In the genomic region with DNA sequence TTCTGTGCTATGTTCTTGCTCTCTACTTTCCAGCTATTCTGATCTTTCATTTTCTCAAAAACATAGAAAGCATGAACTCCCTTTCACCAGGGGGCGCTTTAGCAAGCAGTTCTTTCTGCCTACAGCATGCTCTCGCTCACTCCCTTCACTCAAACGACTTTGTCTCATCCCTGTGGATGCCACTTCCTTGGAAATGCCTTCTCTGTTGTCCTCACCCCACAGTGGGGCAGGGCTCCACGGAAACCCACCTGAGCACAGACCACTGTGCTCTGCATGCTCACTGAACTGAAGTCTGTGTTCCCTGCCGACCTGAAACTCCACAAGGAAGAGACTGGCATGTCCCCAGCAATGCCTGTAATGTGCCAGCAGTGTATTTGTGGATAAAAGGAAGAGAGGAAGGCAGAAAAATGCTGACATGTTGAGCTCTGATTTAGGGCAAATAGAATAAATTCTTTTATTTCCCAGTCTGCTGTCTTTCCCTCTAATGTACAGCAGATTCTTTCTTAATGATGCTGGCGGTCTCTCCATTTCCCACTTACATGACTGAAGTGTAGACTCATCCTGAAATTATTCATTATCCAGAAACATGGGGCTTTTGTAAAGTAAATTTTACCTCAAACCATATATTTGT, we compare ENCODE assay signal across 9 cellular contexts. TPM values are rescaled to one million over a fixed set of nuclear protein-coding genes. Genes with fewer than 3 reads are reported as not detected.
DNase-seq lines count a peak whose midpoint lies in the region; ATAC-seq and TF ChIP-seq lines count a peak whose summit lies in the region.
"Had no signal": no experiment of that assay in that cellular context is flagged by ENCODE, and none has a peak within 500 bp of the region (broad histone marks: within the 10 kb centered on the region; RNA-seq: fewer than 3 reads in every experiment).

No MANE protein-coding gene starts in this region.

- no peak overlapping the region for H3K4me2 ChIP-seq in neural cell (ENCODE audit: low read length)

- no peaks in the 10 kb centered on the region for H3K9me3 ChIP-seq in neural cell (ENCODE audit: low read length)

- TF ChIP-seq RAD21 in neural cell (conservative IDR thresholded peaks at IDR 0.05), result peak; percentile 26

- H4K20me1 ChIP-seq in neural cell (ENCODE audit: insufficient read depth), result no peaks in the 10 kb centered on the region

- TF ChIP-seq EP300 in neural cell (conservative IDR thresholded peaks at IDR 0.05; ENCODE audit: poor library complexity, severe bottlenecking), result no peak

- in situ Hi-C loops in SK-MEL-5 (cut with HindIII; ENCODE audit: low pct_unique_long_range_greater_than_20kb, low sequenced_read_pairs), result no loop called here

- H3K9ac ChIP-seq in neural cell (ENCODE audit: low read length), result no peak overlapping the region

- H3K9me2 ChIP-seq in neural cell (ENCODE audit: insufficient read depth, low read length), result no peaks in the 10 kb centered on the region

- H3K79me2 ChIP-seq in neural cell (replicated peaks; ENCODE audit: insufficient read depth, low read length), result no peaks in the 10 kb centered on the region

- H3K4me3 ChIP-seq in HL-60 (replicated peaks; ENCODE audit: insufficient read depth, low read length) (no peak overlapping the region), epithelial cell of esophagus (ENCODE audit: low read length) (no peak overlapping the region), neural cell (ENCODE audit: low read length) (no peak overlapping the region)

- H3K27me3 ChIP-seq in HL-60 (ENCODE audit: insufficient read depth, poor library complexity, severe bottlenecking) (peaks cover 7% of the 10 kb centered on the region), neural cell (ENCODE audit: insufficient read depth, low read depth, low read length) (peaks cover 17% of the 10 kb centered on the region)

- TF ChIP-seq CTCF in HL-60 (IDR thresholded peaks at IDR 0.05; ENCODE audit: insufficient read depth, low read length) (peak; percentile 67), epithelial cell of esophagus (IDR thresholded peaks at IDR 0.05; ENCODE audit: insufficient read depth, low read depth, low read length, missing control alignments) (peak; percentile 63), neural cell (IDR thresholded peaks at IDR 0.05; ENCODE audit: poor library complexity, severe bottlenecking) (peak; percentile 57)

- H3K36me3 ChIP-seq in neural cell (ENCODE audit: insufficient read depth, low read length), result no peaks in the 10 kb centered on the region

- ATAC-seq in GM19351 (IDR thresholded peaks at IDR 0.05; ENCODE audit: unreplicated experiment), result no peak
- no peak for ATAC-seq in HG02571 (IDR thresholded peaks at IDR 0.05; ENCODE audit: unreplicated experiment)

- DNase-seq in DMS53 (lab: John Stamatoyannopoulos, UW) (peak; percentile 78), HL-60 (ENCODE audit: low read depth in 1 of 2, low spot score in 1 of 2) (peak in 1 of 2 experiments; percentile 62), SK-MEL-5 (ENCODE audit: low read depth, low spot score) (peak; percentile 77), epithelial cell of esophagus (ENCODE audit: low read depth) (peak; percentile 59)
- no peak for DNase-seq in stimulated activated CD4-positive, alpha-beta T cell treated with anti-CD3 and anti-CD28 coated beads, Interleukin-4, amount 100 ng/mL, for 4 hours

- no peak overlapping the region for H3K27ac ChIP-seq in HL-60 (replicated peaks)
- H3K27ac ChIP-seq in neural cell (ENCODE audit: low read length), result no peak overlapping the region

- H3F3A ChIP-seq in neural cell (ENCODE audit: insufficient read depth, low read length, poor library complexity, severe bottlenecking), result no peaks in the 10 kb centered on the region

- H2AFZ ChIP-seq in neural cell (ENCODE audit: low read depth, low read length), result no peak overlapping the region

TF ChIP-seq in neural cell, 6 proteins besides CTCF, POLR2A, EP300 and RAD21:
- TF ChIP-seq POLR2AphosphoS5 (IDR thresholded peaks at IDR 0.05) (no peak), TAF1 (IDR thresholded peaks at IDR 0.05; ENCODE audit: low read depth) (no peak), SMC3 (conservative IDR thresholded peaks at IDR 0.05; ENCODE audit: poor library complexity) (peak; percentile 25), MXI1 (conservative IDR thresholded peaks at IDR 0.05; ENCODE audit: poor library complexity, severe bottlenecking) (no peak)

RNA-seq across cellular contexts. Expression of gene ROR2, which starts 4.9 kb away (rescaled TPM):
- 0.11 and 0.27 TPM in 2 replicates for total RNA-seq in SK-MEL-5 (2014; rRNA removed; shearing (Covaris generic))
- polyA plus RNA-seq in SK-MEL-5 (2015; cell fraction: cytosol; rRNA removed), result 0.61 and 0.83 TPM in 2 replicates
- polyA plus RNA-seq in SK-MEL-5 (2015; cell fraction: nucleus; rRNA removed), result 0.34 TPM in 1 of 2 replicates, not detected in the other
- 0.33 and 0.74 TPM in 2 replicates for polyA plus RNA-seq in neural cell
- polyA minus RNA-seq in neural cell, result 0.69 and 1.2 TPM in 2 replicates
- total RNA-seq: activated CD8-positive, alpha-beta memory T cell treated with anti-CD3 and anti-CD28 coated beads for 36 hours had no signal

Comparison
In these comparisons a context has a peak if more than half of its experiments do, and no peak if none do; other contexts are left out.
1. DNase-seq: peak in DMS53 (single experiment), SK-MEL-5 (single experiment) and epithelial cell of esophagus (single experiment); none in stimulated activated CD4-positive, alpha-beta T cell treated with anti-CD3 and anti-CD28 coated beads, Interleukin-4, amount 100 ng/mL, for 4 hours (0 of 2).
2. Peak in every context shown above with its lines, with median percentiles within 50 percentile points of each other: CTCF ChIP-seq.